Comparison of ENCODE assay signal across 24 cellular contexts in genomic region chr2:168564641-168565040, GRCh38.
A peak's percentile ranks its signal among the peaks of the same experiment; 100 is the strongest.
DNase-seq lines count a peak whose midpoint lies in the region; ATAC-seq, FAIRE-seq and TF ChIP-seq lines count a peak whose summit lies in the region.
"Had no signal": no experiment of that assay in that cellular context is flagged by ENCODE, and none has a peak within 500 bp of the region (broad histone marks: within the 10 kb centered on the region; RNA-seq: fewer than 3 reads in every experiment).

No MANE protein-coding gene starts in this region.

- no peak for FAIRE-seq in small intestine (lab: Jason Lieb, UNC)
- FAIRE-seq: A549, TTC549 had no signal

- H3K27me3 Mint-ChIP-seq in activated T-cell treated with anti-CD3 and anti-CD28 coated beads, Interleukin-2, amount 50 U/mL, for 72 hours (ENCODE audit: low read depth): no peaks in the 10 kb centered on the region
- H3K27me3 Mint-ChIP-seq in glutamatergic neuron (ENCODE audit: unreplicated experiment): peaks cover 4% of the 10 kb centered on the region
- H3K27me3 Mint-ChIP-seq: activated CD4-positive, alpha-beta T cell treated with anti-CD3 and anti-CD28 coated beads, Interleukin-2, amount 10 ng/mL, durations not matched to agents 24 days and 14 days; effector memory CD8-positive, alpha-beta T cell; T-cell had no signal

- no peak overlapping the region for H3K4me3 Mint-ChIP-seq in activated T-cell treated with anti-CD3 and anti-CD28 coated beads, Interleukin-2, amount 50 U/mL, for 72 hours
- no peak overlapping the region for H3K4me3 Mint-ChIP-seq in glutamatergic neuron (ENCODE audit: unreplicated experiment)
- H3K4me3 Mint-ChIP-seq in stimulated activated effector memory CD8-positive, alpha-beta T cell treated with anti-CD3 and anti-CD28 coated beads, Interleukin-12 subunit alpha, Interleukin-12 subunit beta, amount 100 ng/mL, for 72 hours: no peak overlapping the region
- H3K4me3 Mint-ChIP-seq: activated CD4-positive, alpha-beta T cell treated with anti-CD3 and anti-CD28 coated beads, Interleukin-2, amount 10 ng/mL, durations not matched to agents 24 days and 14 days; effector memory CD8-positive, alpha-beta T cell; T-cell had no signal

- no peak overlapping the region for H3K4me3 ChIP-seq in small intestine (ENCODE audit: low read depth in 1 of 2, low read length in 2 of 2)
- H3K4me3 ChIP-seq: A549, ascending aorta, esophagus squamous epithelium, testis had no signal

- H3K9me3 ChIP-seq in small intestine (ENCODE audit: control insufficient read depth, low read depth): no peaks in the 10 kb centered on the region
- H3K9me3 ChIP-seq: A549, ascending aorta, esophagus squamous epithelium, testis had no signal

- no peak for DNase-seq in activated T-cell treated with anti-CD3 and anti-CD28 coated beads, Interleukin-2, amount 50 U/mL, for 72 hours
- DNase-seq in activated T-cell treated with anti-CD3 and anti-CD28 coated beads, Interleukin-2, amount 50 U/mL, for 1 hour: no peak
- DNase-seq in HT1080 (ENCODE audit: low read depth) (peak; percentile 20), glutamatergic neuron (no peak), nucleus accumbens (lab: John Stamatoyannopoulos, UW) (no peak), SKM-1 (lab: John Stamatoyannopoulos, UW; ENCODE audit: unreplicated experiment) (no peak), small intestine (no peak)
- no peak for DNase-seq in stimulated activated effector memory CD8-positive, alpha-beta T cell treated with anti-CD3 and anti-CD28 coated beads, Interleukin-12 subunit alpha, Interleukin-12 subunit beta, amount 100 ng/mL, for 72 hours (ENCODE audit: low spot score in 2 of 2)
- DNase-seq: activated CD4-positive, alpha-beta T cell treated with anti-CD3 and anti-CD28 coated beads, Interleukin-2, amount 10 ng/mL, durations not matched to agents 24 days and 14 days; activated gamma-delta T cell; effector memory CD8-positive, alpha-beta T cell; esophagus squamous epithelium; left ventricle myocardium superior; NCI-H1436 treated with DMSO at 0.1 percent for 48 hours; NCI-H2171; occipital lobe; OCI-M1; SIG-M5; T-cell; testis had no signal

- no peak overlapping the region for H3K27ac ChIP-seq in small intestine (ENCODE audit: low read depth in 1 of 2, low read length in 1 of 2)
- H3K27ac ChIP-seq: A549, ascending aorta, HL-60, testis had no signal

- peak; percentile 23 to 31 for ATAC-seq in activated T-cell treated with anti-CD3 and anti-CD28 coated beads, Interleukin-2, amount 50 U/mL, for 72 hours (replicated peaks in 1 of 2)
- ATAC-seq in stimulated activated effector memory CD8-positive, alpha-beta T cell treated with anti-CD3 and anti-CD28 coated beads, Interleukin-12 subunit alpha, Interleukin-12 subunit beta, amount 100 ng/mL, for 72 hours: peak; percentile 13
- ATAC-seq: A549; effector memory CD8-positive, alpha-beta T cell; left ventricle myocardium superior; T-cell had no signal

- H3K36me3 ChIP-seq in small intestine (ENCODE audit: control insufficient read depth in 2 of 2, insufficient read depth in 2 of 2, low read length in 2 of 2): peaks cover 0 to 2% of the 10 kb centered on the region in 2 donors
- H3K36me3 ChIP-seq: ascending aorta had no signal

- peak overlapping the region; percentile 3 for H3K27ac Mint-ChIP-seq in activated T-cell treated with anti-CD3 and anti-CD28 coated beads, Interleukin-2, amount 50 U/mL, for 72 hours
- peak overlapping the region; percentile 79 for H3K27ac Mint-ChIP-seq in glutamatergic neuron (ENCODE audit: unreplicated experiment)
- no peak overlapping the region for H3K27ac Mint-ChIP-seq in stimulated activated effector memory CD8-positive, alpha-beta T cell treated with anti-CD3 and anti-CD28 coated beads, Interleukin-12 subunit alpha, Interleukin-12 subunit beta, amount 100 ng/mL, for 72 hours
- H3K27ac Mint-ChIP-seq: activated CD4-positive, alpha-beta T cell treated with anti-CD3 and anti-CD28 coated beads, Interleukin-2, amount 10 ng/mL, durations not matched to agents 24 days and 14 days; effector memory CD8-positive, alpha-beta T cell; T-cell had no signal

- H3K4me1 ChIP-seq in small intestine (ENCODE audit: control insufficient read depth in 2 of 2, insufficient read depth in 1 of 2, low read depth in 1 of 2, low read length in 1 of 2): no peaks in the 10 kb centered on the region
- H3K4me1 ChIP-seq: ascending aorta, testis had no signal

- H3K27me3 ChIP-seq in small intestine (ENCODE audit: control insufficient read depth in 2 of 2, insufficient read depth in 2 of 2, low read length in 2 of 2): no peaks in the 10 kb centered on the region
- H3K27me3 ChIP-seq: ascending aorta, esophagus squamous epithelium, testis had no signal

- H3K36me3 Mint-ChIP-seq in activated T-cell treated with anti-CD3 and anti-CD28 coated beads, Interleukin-2, amount 50 U/mL, for 72 hours (ENCODE audit: insufficient read depth in 2 of 2): peaks cover 2 to 12% of the 10 kb centered on the region in 2 donors
- peaks cover 7% of the 10 kb centered on the region for H3K36me3 Mint-ChIP-seq in glutamatergic neuron (ENCODE audit: unreplicated experiment)
- no peaks in the 10 kb centered on the region for H3K36me3 Mint-ChIP-seq in stimulated activated effector memory CD8-positive, alpha-beta T cell treated with anti-CD3 and anti-CD28 coated beads, Interleukin-12 subunit alpha, Interleukin-12 subunit beta, amount 100 ng/mL, for 72 hours

- peaks cover 0 to 6% of the 10 kb centered on the region in 2 donors for H3K9me3 Mint-ChIP-seq in activated T-cell treated with anti-CD3 and anti-CD28 coated beads, Interleukin-2, amount 50 U/mL, for 72 hours
- peaks cover 4% of the 10 kb centered on the region for H3K9me3 Mint-ChIP-seq in glutamatergic neuron (ENCODE audit: unreplicated experiment)
- H3K9me3 Mint-ChIP-seq in stimulated activated effector memory CD8-positive, alpha-beta T cell treated with anti-CD3 and anti-CD28 coated beads, Interleukin-12 subunit alpha, Interleukin-12 subunit beta, amount 100 ng/mL, for 72 hours: peaks cover 3% of the 10 kb centered on the region
- H3K9me3 Mint-ChIP-seq: activated CD4-positive, alpha-beta T cell treated with anti-CD3 and anti-CD28 coated beads, Interleukin-2, amount 10 ng/mL, durations not matched to agents 24 days and 14 days; effector memory CD8-positive, alpha-beta T cell had no signal

- H3K4me1 Mint-ChIP-seq in activated T-cell treated with anti-CD3 and anti-CD28 coated beads, Interleukin-2, amount 50 U/mL, for 72 hours (ENCODE audit: low read depth): peaks cover 22% of the 10 kb centered on the region
- H3K4me1 Mint-ChIP-seq in glutamatergic neuron (ENCODE audit: low read depth, unreplicated experiment): peaks cover 71% of the 10 kb centered on the region
- peaks cover 13% of the 10 kb centered on the region for H3K4me1 Mint-ChIP-seq in stimulated activated effector memory CD8-positive, alpha-beta T cell treated with anti-CD3 and anti-CD28 coated beads, Interleukin-12 subunit alpha, Interleukin-12 subunit beta, amount 100 ng/mL, for 72 hours

- no peak for TF ChIP-seq CTCF in glutamatergic neuron (IDR thresholded peaks at IDR 0.05; ENCODE audit: partially characterized antibody, unreplicated experiment)
